In the genomic region with DNA sequence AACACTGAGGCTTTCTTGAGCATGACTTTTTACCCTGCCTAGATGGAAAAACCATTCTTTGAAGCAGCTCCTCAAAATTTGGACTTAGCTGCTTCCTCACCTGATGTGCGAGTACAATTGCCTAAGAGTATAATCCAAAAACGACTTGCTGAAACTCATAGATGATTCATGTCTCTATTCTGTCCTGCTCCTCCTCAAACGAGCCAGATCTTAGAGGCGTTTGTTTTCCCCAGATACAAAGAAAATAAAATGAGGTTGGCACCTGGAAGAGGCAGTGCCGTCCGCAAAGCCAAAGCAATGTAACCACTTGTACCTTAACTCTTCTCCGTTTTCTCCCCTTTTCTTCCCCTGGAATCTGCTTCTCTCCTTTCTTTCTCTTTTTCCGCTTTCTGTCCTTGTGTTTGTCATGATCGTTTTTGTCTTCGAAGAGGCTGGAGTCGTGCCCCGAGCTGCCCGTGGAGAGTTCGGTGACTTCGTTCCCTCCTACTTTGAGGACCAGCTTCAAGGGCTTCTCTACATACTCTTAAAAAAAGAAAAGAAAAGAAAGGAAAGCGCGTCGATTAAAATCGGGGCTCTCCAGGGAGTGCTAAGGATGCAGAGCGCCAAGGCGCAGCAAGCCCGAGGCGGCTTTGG, we compare ENCODE assay signal across 8 cellular contexts. TPM values are rescaled to one million over a fixed set of nuclear protein-coding genes. Genes with fewer than 3 reads are reported as not detected.
A peak's percentile ranks its signal among the peaks of the same experiment; 100 is the strongest.
DNase-seq lines count a peak whose midpoint lies in the region; ATAC-seq lines count a peak whose summit lies in the region.

No MANE protein-coding gene starts in this region.

- no peak overlapping the region for H3K27ac ChIP-seq in thymus (ENCODE audit: low read depth)

- CTCF ChIA-PET in activated CD8-positive, alpha-beta memory T cell treated with anti-CD3 and anti-CD28 coated beads, Interleukin-2, amount 10 ng/mL, durations not matched to agents 7 days and 5 days (lab: Charles Lee): interaction anchor here (0.7 to 3.5 kb wide), 9 partner anchors 9 to 439 kb away, joined by 3 to 34 read pairs (median 5); a partner anchor contains a TSS

- H3K27ac Mint-ChIP-seq in activated CD8-positive, alpha-beta memory T cell treated with anti-CD3 and anti-CD28 coated beads, Interleukin-2, amount 10 ng/mL, durations not matched to agents 7 days and 5 days: peak overlapping the region; percentile 85
- H3K27ac Mint-ChIP-seq in activated T-helper 17 cell treated with anti-CD3 and anti-CD28 coated beads, Interleukin-2, amount 50 U/mL, for 72 hours: peak overlapping the region; percentile 95

- peak overlapping the region; percentile 73 for H3K4me3 ChIP-seq in thymus (ENCODE audit: low read length)

- H3K36me3 ChIP-seq in thymus (ENCODE audit: control insufficient read depth, insufficient read depth): peaks cover 11% of the 10 kb centered on the region

- whole genome bisulfite sequencing in thymus: 13% methylated on average over 23 of the region's 23 CpGs

- H3K36me3 Mint-ChIP-seq in activated CD8-positive, alpha-beta memory T cell treated with anti-CD3 and anti-CD28 coated beads, Interleukin-2, amount 10 ng/mL, durations not matched to agents 7 days and 5 days: peaks cover 29% of the 10 kb centered on the region
- peaks cover 58% of the 10 kb centered on the region for H3K36me3 Mint-ChIP-seq in activated T-helper 17 cell treated with anti-CD3 and anti-CD28 coated beads, Interleukin-2, amount 50 U/mL, for 72 hours (ENCODE audit: low read depth)

- ATAC-seq in activated CD8-positive, alpha-beta memory T cell treated with anti-CD3 and anti-CD28 coated beads, Interleukin-2, amount 10 ng/mL, durations not matched to agents 7 days and 5 days: no peak
- ATAC-seq in activated T-helper 17 cell treated with anti-CD3 and anti-CD28 coated beads, Interleukin-2, amount 50 U/mL, for 72 hours (replicated peaks): peak; percentile 31
- no peak for ATAC-seq in HG03097 (IDR thresholded peaks at IDR 0.05; ENCODE audit: low FRiP score, unreplicated experiment)

- H3K9me3 Mint-ChIP-seq in activated CD8-positive, alpha-beta memory T cell treated with anti-CD3 and anti-CD28 coated beads, Interleukin-2, amount 10 ng/mL, durations not matched to agents 7 days and 5 days (ENCODE audit: low read depth): no peaks in the 10 kb centered on the region
- no peaks in the 10 kb centered on the region for H3K9me3 Mint-ChIP-seq in activated T-helper 17 cell treated with anti-CD3 and anti-CD28 coated beads, Interleukin-2, amount 50 U/mL, for 72 hours

- peaks cover 7% of the 10 kb centered on the region for H3K4me1 ChIP-seq in thymus (ENCODE audit: control insufficient read depth, insufficient read depth, low read length)

- H3K9me3 ChIP-seq in thymus (ENCODE audit: control insufficient read depth): no peaks in the 10 kb centered on the region

- H3K4me1 Mint-ChIP-seq in activated CD8-positive, alpha-beta memory T cell treated with anti-CD3 and anti-CD28 coated beads, Interleukin-2, amount 10 ng/mL, durations not matched to agents 7 days and 5 days: peaks cover 45% of the 10 kb centered on the region
- peaks cover 31% of the 10 kb centered on the region for H3K4me1 Mint-ChIP-seq in activated T-helper 17 cell treated with anti-CD3 and anti-CD28 coated beads, Interleukin-2, amount 50 U/mL, for 72 hours

- H3K27me3 ChIP-seq in thymus (ENCODE audit: control insufficient read depth, insufficient read depth): no peaks in the 10 kb centered on the region

- DNase-seq in activated CD8-positive, alpha-beta memory T cell treated with anti-CD3 and anti-CD28 coated beads, Interleukin-2, amount 10 ng/mL, durations not matched to agents 7 days and 5 days: no peak
- no peak for DNase-seq in activated CD8-positive, alpha-beta memory T cell treated with anti-CD3 and anti-CD28 coated beads, Interleukin-2, amount 50 U/mL, for 48 hours
- peak; percentile 4 for DNase-seq in kidney glomerular epithelial cell (lab: John Stamatoyannopoulos, UW)
- no peak for DNase-seq in Kasumi-1 (lab: John Stamatoyannopoulos, UW)
- DNase-seq in activated effector memory CD4-positive, alpha-beta T cell treated with anti-CD3 and anti-CD28 coated beads, Interleukin-2, amount 50 U/mL, for 16 hours: no peak

- no peaks in the 10 kb centered on the region for H3K27me3 Mint-ChIP-seq in activated CD8-positive, alpha-beta memory T cell treated with anti-CD3 and anti-CD28 coated beads, Interleukin-2, amount 10 ng/mL, durations not matched to agents 7 days and 5 days
- H3K27me3 Mint-ChIP-seq in activated T-helper 17 cell treated with anti-CD3 and anti-CD28 coated beads, Interleukin-2, amount 50 U/mL, for 72 hours: no peaks in the 10 kb centered on the region

- H3K4me3 Mint-ChIP-seq in activated CD8-positive, alpha-beta memory T cell treated with anti-CD3 and anti-CD28 coated beads, Interleukin-2, amount 10 ng/mL, durations not matched to agents 7 days and 5 days: peak overlapping the region; percentile 95
- peak overlapping the region; percentile 92 for H3K4me3 Mint-ChIP-seq in activated T-helper 17 cell treated with anti-CD3 and anti-CD28 coated beads, Interleukin-2, amount 50 U/mL, for 72 hours

RNA-seq across cellular contexts. Expression of a gene that starts 0.9 kb away (rescaled TPM):
- total RNA-seq in activated CD8-positive, alpha-beta memory T cell treated with anti-CD3 and anti-CD28 coated beads, Interleukin-2, amount 10 ng/mL, durations not matched to agents 7 days and 5 days: 100 to 1,000 TPM in 1 of 2 experiments, 10 to 100 TPM in 1; 85.0 to 102 TPM
- 10 to 100 TPM; 53.5 to 63.9 TPM for total RNA-seq in activated T-helper 17 cell treated with anti-CD3 and anti-CD28 coated beads, Interleukin-2, amount 50 U/mL, for 72 hours
- 58.8 TPM for polyA plus RNA-seq in thymus
